Comparison of ENCODE assay signal across 11 cellular contexts in the genomic region with DNA sequence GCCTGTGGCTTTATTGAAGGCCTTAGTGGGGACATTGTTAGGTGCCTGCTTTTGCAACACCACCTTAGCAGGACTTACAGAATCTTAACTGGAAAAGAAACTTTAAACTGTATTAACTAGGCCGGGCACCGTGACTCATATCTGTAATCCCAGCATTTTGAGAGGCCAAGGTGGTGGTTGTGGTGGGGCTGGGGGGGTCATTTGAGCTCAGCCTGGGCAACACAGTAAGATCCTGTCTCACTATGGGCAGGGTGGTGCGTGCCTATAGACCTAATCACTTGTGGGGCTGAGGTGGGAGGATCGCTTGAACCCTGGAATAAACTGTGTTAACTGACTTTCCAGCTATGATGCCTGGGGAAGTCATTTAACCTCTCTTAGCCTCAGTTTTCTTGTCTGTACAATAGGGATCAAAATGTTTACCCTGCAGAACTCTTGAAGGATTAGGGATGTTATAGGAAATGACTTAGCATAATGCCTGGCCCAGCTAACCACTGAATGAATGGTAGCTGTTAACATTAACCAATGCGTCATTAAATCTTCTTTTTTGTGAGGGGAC. TPM values are rescaled to one million over a fixed set of nuclear protein-coding genes. Genes with fewer than 3 reads are reported as not detected.
A peak's percentile ranks its signal among the peaks of the same experiment; 100 is the strongest.
DNase-seq lines count a peak whose midpoint lies in the region; ATAC-seq and FAIRE-seq lines count a peak whose summit lies in the region.
"Had no signal": no experiment of that assay in that cellular context is flagged by ENCODE, and none has a peak within 500 bp of the region (broad histone marks: within the 10 kb centered on the region; RNA-seq: fewer than 3 reads in every experiment).

No MANE protein-coding gene starts in this region.

- H3K27ac ChIP-seq in cingulate gyrus (ENCODE audit: low read depth, low read length) (peak overlapping the region; percentile 34), small intestine (ENCODE audit: low read depth in 1 of 2, low read length in 1 of 2) (no peak overlapping the region)
- H3K27ac ChIP-seq in naive thymus-derived CD4-positive, alpha-beta T cell (ENCODE audit: low read depth, low read length), result no peak overlapping the region

- POLR2A ChIA-PET in naive thymus-derived CD4-positive, alpha-beta T cell (lab: Charles Lee), result interaction anchor here (0.7 to 1.2 kb wide), 2 partner anchors 13 to 21 kb away, joined by 3 read pairs; no protein-coding TSS in a partner anchor

- H3K36me3 Mint-ChIP-seq in stimulated activated effector memory CD8-positive, alpha-beta T cell treated with anti-CD3 and anti-CD28 coated beads, Interleukin-12 subunit alpha, Interleukin-12 subunit beta, amount 100 ng/mL, for 72 hours, result no peaks in the 10 kb centered on the region
- no peaks in the 10 kb centered on the region for H3K36me3 Mint-ChIP-seq in naive thymus-derived CD4-positive, alpha-beta T cell

- H3K9me3 Mint-ChIP-seq in stimulated activated effector memory CD8-positive, alpha-beta T cell treated with anti-CD3 and anti-CD28 coated beads, Interleukin-12 subunit alpha, Interleukin-12 subunit beta, amount 100 ng/mL, for 72 hours, result no peaks in the 10 kb centered on the region
- H3K9me3 Mint-ChIP-seq in naive thymus-derived CD4-positive, alpha-beta T cell, result peaks cover 0 to 1% (median 0%) of the 10 kb centered on the region in 11 donors

- DNase-seq in DMS53 (lab: John Stamatoyannopoulos, UW) (peak; percentile 17), DMS53 treated with DMSO at 0.1 percent for 48 hours (lab: John Stamatoyannopoulos, UW; ENCODE audit: unreplicated experiment) (no peak), M059J (ENCODE audit: low read depth) (peak; percentile 65), DMS79 treated with DMSO at 0.1 percent for 48 hours (lab: John Stamatoyannopoulos, UW) (no peak), small intestine (no peak)
- DNase-seq in stimulated activated effector memory CD8-positive, alpha-beta T cell treated with anti-CD3 and anti-CD28 coated beads, Interleukin-12 subunit alpha, Interleukin-12 subunit beta, amount 100 ng/mL, for 72 hours (ENCODE audit: low spot score in 2 of 2), result peak in 1 of 2 donors; percentile 61
- DNase-seq in naive thymus-derived CD4-positive, alpha-beta T cell, result no peak

- FAIRE-seq in small intestine (lab: Jason Lieb, UNC), result no peak
- FAIRE-seq: A204.1, endometrium, keratinocyte had no signal

- WGBS in small intestine, 3 donors, result 75 to 84% (median 78%) methylated on average over 5 of the region's 5 CpGs

- no peak overlapping the region for H3K4me3 Mint-ChIP-seq in stimulated activated effector memory CD8-positive, alpha-beta T cell treated with anti-CD3 and anti-CD28 coated beads, Interleukin-12 subunit alpha, Interleukin-12 subunit beta, amount 100 ng/mL, for 72 hours
- H3K4me3 Mint-ChIP-seq in naive thymus-derived CD4-positive, alpha-beta T cell, result no peak overlapping the region

- CTCF ChIA-PET in naive thymus-derived CD4-positive, alpha-beta T cell (lab: Charles Lee), result interaction anchor here (0.8 kb wide), 1 partner anchor 37 kb away, joined by 3 read pairs; no protein-coding TSS in a partner anchor

- H3K9me3 ChIP-seq in small intestine (ENCODE audit: control insufficient read depth, low read depth), result no peaks in the 10 kb centered on the region
- no peaks in the 10 kb centered on the region for H3K9me3 ChIP-seq in naive thymus-derived CD4-positive, alpha-beta T cell (ENCODE audit: control insufficient read depth in 2 of 3, low read length in 3 of 3)

- H3K4me1 ChIP-seq in small intestine (ENCODE audit: control insufficient read depth in 2 of 2, insufficient read depth in 1 of 2, low read depth in 1 of 2, low read length in 1 of 2), result no peaks in the 10 kb centered on the region
- H3K4me1 ChIP-seq in naive thymus-derived CD4-positive, alpha-beta T cell (ENCODE audit: control insufficient read depth in 2 of 2, insufficient read depth in 2 of 2, low read length in 2 of 2), result no peaks in the 10 kb centered on the region

- no peaks in the 10 kb centered on the region for H3K27me3 ChIP-seq in small intestine (ENCODE audit: control insufficient read depth in 2 of 2, insufficient read depth in 2 of 2, low read length in 2 of 2)
- no peaks in the 10 kb centered on the region for H3K27me3 ChIP-seq in naive thymus-derived CD4-positive, alpha-beta T cell (ENCODE audit: control insufficient read depth in 2 of 2, insufficient read depth in 2 of 2, low read length in 2 of 2)

- peak; percentile 78 for ATAC-seq in stimulated activated effector memory CD8-positive, alpha-beta T cell treated with anti-CD3 and anti-CD28 coated beads, Interleukin-12 subunit alpha, Interleukin-12 subunit beta, amount 100 ng/mL, for 72 hours
- ATAC-seq in naive thymus-derived CD4-positive, alpha-beta T cell, result no peak

- H3K27me3 Mint-ChIP-seq in naive thymus-derived CD4-positive, alpha-beta T cell, result peaks cover 0 to 6% (median 4%) of the 10 kb centered on the region in 5 donors

- H3K4me3 ChIP-seq in small intestine (ENCODE audit: low read depth in 1 of 2, low read length in 2 of 2), result no peak overlapping the region
- H3K4me3 ChIP-seq in naive thymus-derived CD4-positive, alpha-beta T cell (ENCODE audit: low read length), result no peak overlapping the region

- no peak overlapping the region for H3K27ac Mint-ChIP-seq in stimulated activated effector memory CD8-positive, alpha-beta T cell treated with anti-CD3 and anti-CD28 coated beads, Interleukin-12 subunit alpha, Interleukin-12 subunit beta, amount 100 ng/mL, for 72 hours
- no peak overlapping the region for H3K27ac Mint-ChIP-seq in naive thymus-derived CD4-positive, alpha-beta T cell

- no peaks in the 10 kb centered on the region for H3K36me3 ChIP-seq in small intestine (ENCODE audit: control insufficient read depth in 2 of 2, insufficient read depth in 2 of 2, low read length in 2 of 2)
- H3K36me3 ChIP-seq in naive thymus-derived CD4-positive, alpha-beta T cell (ENCODE audit: control insufficient read depth in 2 of 3, insufficient read depth in 3 of 3, low read length in 3 of 3), result no peaks in the 10 kb centered on the region

- peaks cover 57% of the 10 kb centered on the region for H3K4me1 Mint-ChIP-seq in stimulated activated effector memory CD8-positive, alpha-beta T cell treated with anti-CD3 and anti-CD28 coated beads, Interleukin-12 subunit alpha, Interleukin-12 subunit beta, amount 100 ng/mL, for 72 hours
- H3K4me1 Mint-ChIP-seq in naive thymus-derived CD4-positive, alpha-beta T cell, result peaks cover 6 to 51% (median 11%) of the 10 kb centered on the region in 7 donors

- intact Hi-C loops in naive thymus-derived CD4-positive, alpha-beta T cell (cut with micrococcal nuclease), result no loop called here

RNA-seq across cellular contexts. Expression of gene IER5, which starts 39.5 kb away (rescaled TPM):
- 25.6 and 28.0 TPM in 2 replicates for total RNA-seq in M059J (2014; rRNA removed; shearing (Covaris generic))
- 1 to 10 TPM; 4.5 to 7.4 (median 5.1) TPM for polyA plus RNA-seq in small intestine
- total RNA-seq in naive thymus-derived CD4-positive, alpha-beta T cell, result 10 to 100 TPM; 12.7 to 86.9 (median 46.0) TPM
- 1 to 10 TPM; 2.1 to 2.6 TPM for polyA plus RNA-seq in naive thymus-derived CD4-positive, alpha-beta T cell

Comparison
In these comparisons a context has a peak if more than half of its experiments do, and no peak if none do; other contexts are left out.
1. DNase-seq: peak in DMS53 (single experiment) and M059J (single experiment); none in DMS53 treated with DMSO at 0.1 percent for 48 hours (single experiment), DMS79 treated with DMSO at 0.1 percent for 48 hours (single experiment), small intestine (single experiment) and naive thymus-derived CD4-positive, alpha-beta T cell (0 of 9).